Comparison of ENCODE assay signal across 9 cellular contexts in genomic region chr14:70660967-70661871, GRCh38. TPM values are rescaled to one million over a fixed set of nuclear protein-coding genes. Genes with fewer than 3 reads are reported as not detected.
A peak's percentile ranks its signal among the peaks of the same experiment; 100 is the strongest.
DNase-seq lines count a peak whose midpoint lies in the region; ATAC-seq and TF ChIP-seq lines count a peak whose summit lies in the region.
"Had no signal": no experiment of that assay in that cellular context is flagged by ENCODE, and none has a peak within 500 bp of the region (broad histone marks: within the 10 kb centered on the region; RNA-seq: fewer than 3 reads in every experiment).

No MANE protein-coding gene starts in this region.

- ATAC-seq in GM19328 (IDR thresholded peaks at IDR 0.05; ENCODE audit: unreplicated experiment) = no peak
- no peak for ATAC-seq in HG02759 (IDR thresholded peaks at IDR 0.05; ENCODE audit: unreplicated experiment)
- ATAC-seq in HG02840 (IDR thresholded peaks at IDR 0.05; ENCODE audit: low FRiP score, unreplicated experiment) = no peak

- peak; percentile 24; the same call in 1 of the 2 replicates for TF ChIP-seq CTCF in GM12874 (IDR thresholded peaks at IDR 0.05; ENCODE audit: insufficient read depth, low read depth, low read length)
- peak in 1 of 4 experiments; percentile 35 for TF ChIP-seq CTCF in prostate gland (IDR thresholded peaks at IDR 0.05)

- no peaks in the 10 kb centered on the region for H3K27me3 ChIP-seq in prostate gland (replicated peaks; ENCODE audit: insufficient read depth)
- H3K27me3 ChIP-seq: vagina had no signal

- no peaks in the 10 kb centered on the region for H3K36me3 ChIP-seq in prostate gland
- H3K36me3 ChIP-seq: vagina had no signal

- DNase-seq in RPMI7951 (ENCODE audit: low read depth) (peak; percentile 16), prostate gland (ENCODE audit: low spot score) (peak; percentile 64), NCI-H446 treated with DMSO at 0.1 percent for 48 hours (lab: John Stamatoyannopoulos, UW) (no peak)
- DNase-seq in activated naive CD4-positive, alpha-beta T cell treated with anti-CD3 and anti-CD28 coated beads, Interleukin-2, amount 50 U/mL, for 16 hours = peak; percentile 53

- no peaks in the 10 kb centered on the region for H3K9me3 ChIP-seq in prostate gland
- H3K9me3 ChIP-seq: vagina had no signal

- intact Hi-C loops in prostate gland (cut with DNase I) = no loop called here

- 31% methylated on average over 13 of the region's 13 CpGs for WGBS in prostate gland

- no peak overlapping the region for H3K4me3 ChIP-seq in prostate gland
- H3K4me3 ChIP-seq: vagina had no signal

- H3K4me1 ChIP-seq in prostate gland (replicated peaks) = peaks cover 10% of the 10 kb centered on the region

- no peak for TF ChIP-seq POLR2A in prostate gland (IDR thresholded peaks at IDR 0.05)

- peak overlapping the region in 1 of 2 donors; percentile 53 for H3K27ac ChIP-seq in prostate gland
- H3K27ac ChIP-seq: vagina had no signal

RNA-seq across cellular contexts. Expression of gene TTC9, which starts 19.5 kb away (rescaled TPM):
- total RNA-seq in RPMI7951 (2014; rRNA removed; shearing (Covaris generic)) = 0.10 TPM in 1 of 2 replicates, not detected in the other
- total RNA-seq in prostate gland = 1 to 10 TPM; 3.2 to 6.7 TPM
